ENCODE assay signal across 16 cellular contexts in genomic region chr3:185658943-185659342, GRCh38.
DNase-seq lines count a peak whose midpoint lies in the region; ATAC-seq, FAIRE-seq and TF ChIP-seq lines count a peak whose summit lies in the region.
"Had no signal": no experiment of that assay in that cellular context is flagged by ENCODE, and none has a peak within 500 bp of the region (broad histone marks: within the 10 kb centered on the region; RNA-seq: fewer than 3 reads in every experiment).

No MANE protein-coding gene starts in this region.

- BruUV-seq in endothelial cell of umbilical vein (replicated peaks; lab: Mats Ljungman, UMichigan), result no TSS peak

- in situ Hi-C loops in GM13976 (cut with MboI; ENCODE audit: low sequenced_read_pairs, unreplicated experiment), result no loop called here

- H2AFZ ChIP-seq in endothelial cell of umbilical vein (ENCODE audit: low read depth, low read length), result no peak overlapping the region
- H2AFZ ChIP-seq in osteoblast (ENCODE audit: low read length), result no peak overlapping the region
- no peak overlapping the region for H2AFZ ChIP-seq in MM.1S (ENCODE audit: low read length)

- H3K4me2 ChIP-seq in endothelial cell of umbilical vein (ENCODE audit: insufficient read depth, low read length) (peak overlapping the region; percentile 5), osteoblast (ENCODE audit: insufficient read depth, low read length) (peak overlapping the region; percentile 48), MM.1S (ENCODE audit: low read depth, low read length) (no peak overlapping the region)

- FAIRE-seq in endothelial cell of umbilical vein (lab: Jason Lieb, UNC), result no peak
- FAIRE-seq: colon had no signal

- CTCF ChIA-PET in endothelial cell of umbilical vein (lab: Charles Lee), result interaction anchor here (0.6 to 7.6 kb wide), 15 partner anchors 11 to 618 kb away, joined by 3 to 223 read pairs (median 8); no protein-coding TSS in a partner anchor

- TF ChIP-seq POLR2A in heart left ventricle (IDR thresholded peaks at IDR 0.05) (no peak), endothelial cell of umbilical vein (IDR thresholded peaks at IDR 0.05; ENCODE audit: low read depth, low read length) (no peak)

- H3K4me3 ChIP-seq in right atrium auricular region (no peak overlapping the region), heart left ventricle (no peak overlapping the region), endothelial cell of umbilical vein (replicated peaks in 1 of 3; ENCODE audit: insufficient read depth in 1 of 3, low read depth in 1 of 3, low read length in 3 of 3) (no peak overlapping the region), osteoblast (ENCODE audit: insufficient read depth, low read length) (no peak overlapping the region), MM.1S (ENCODE audit: low read length) (no peak overlapping the region)

- no peaks in the 10 kb centered on the region for H4K20me1 ChIP-seq in endothelial cell of umbilical vein (replicated peaks; ENCODE audit: control insufficient read depth, extremely low read depth, insufficient read depth, low read length)
- H4K20me1 ChIP-seq in osteoblast (ENCODE audit: insufficient read depth, low read length), result peaks cover 8% of the 10 kb centered on the region
- no peaks in the 10 kb centered on the region for H4K20me1 ChIP-seq in MM.1S (ENCODE audit: insufficient read depth, low read length)

- H3K9ac ChIP-seq in endothelial cell of umbilical vein (replicated peaks; ENCODE audit: extremely low read depth, insufficient read depth, low read length) (peak overlapping the region; percentile 23), MM.1S (ENCODE audit: low read length) (no peak overlapping the region)

- DNase-seq in right atrium auricular region (ENCODE audit: low spot score), result peak; percentile 59
- DNase-seq in heart left ventricle, result no peak
- no peak for DNase-seq in endothelial cell of umbilical vein (ENCODE audit: low read depth, low spot score)
- DNase-seq in osteoblast (ENCODE audit: insufficient read length, low spot score, missing footprints), result no peak
- no peak for DNase-seq in stimulated activated naive CD8-positive, alpha-beta T cell treated with anti-CD3 and anti-CD28 coated beads, Interleukin-15, Interleukin-2, amounts not matched to agents 100 U/mL and 50 U/mL, for 24 hours
- DNase-seq in MM.1S, result no peak
- no peak for DNase-seq in stimulated activated CD4-positive, alpha-beta T cell treated with anti-CD3 and anti-CD28 coated beads, Interleukin-2, amount 100 ng/mL, for 48 hours
- DNase-seq in GM13976 (ENCODE audit: low spot score), result no peak
- DNase-seq: activated CD8-positive, alpha-beta memory T cell treated with anti-CD3 and anti-CD28 coated beads, Interleukin-2, amount 10 ng/mL, durations not matched to agents 7 days and 5 days; activated naive CD8-positive, alpha-beta T cell treated with anti-CD3 and anti-CD28 coated beads for 36 hours; COR-L47; natural killer cell; NCI-H2081 treated with DMSO at 0.1 percent for 48 hours; SHP77; substantia nigra had no signal

- no peaks in the 10 kb centered on the region for H3K9me2 ChIP-seq in MM.1S (replicated peaks; ENCODE audit: insufficient read depth, low read length)

- no peaks in the 10 kb centered on the region for H3F3A ChIP-seq in MM.1S (ENCODE audit: insufficient read depth, low read length)

- WGBS in heart left ventricle, 4 donors, result 84 to 98% (median 90%) methylated on average over 1 of the region's 1 CpG

- intact Hi-C loops in heart left ventricle (cut with DNase I), result no loop called here
- intact Hi-C loops in endothelial cell of umbilical vein (cut with micrococcal nuclease), result loop anchor here (10.0 kb wide), 1 partner anchor 886 kb away; the partner anchor contains the start of gene CRYGS

- H3K9me3 ChIP-seq in right atrium auricular region, result no peaks in the 10 kb centered on the region
- H3K9me3 ChIP-seq in heart left ventricle, result no peaks in the 10 kb centered on the region
- no peaks in the 10 kb centered on the region for H3K9me3 ChIP-seq in endothelial cell of umbilical vein (replicated peaks; ENCODE audit: control insufficient read depth, insufficient read depth, low read length)
- no peaks in the 10 kb centered on the region for H3K9me3 ChIP-seq in osteoblast (ENCODE audit: low read depth, low read length)
- H3K9me3 ChIP-seq in MM.1S (replicated peaks; ENCODE audit: insufficient read depth, low read length), result no peaks in the 10 kb centered on the region

- TF ChIP-seq CTCF in right atrium auricular region (IDR thresholded peaks at IDR 0.05) (no peak), heart left ventricle (IDR thresholded peaks at IDR 0.05) (no peak), endothelial cell of umbilical vein (IDR thresholded peaks at IDR 0.05; ENCODE audit: extremely low read depth in 1 of 2, insufficient read depth in 1 of 2, low read depth in 1 of 2, low read length in 2 of 2) (no peak), osteoblast (IDR thresholded peaks at IDR 0.05; ENCODE audit: extremely low read depth, low read depth, low read length) (no peak), MM.1S (IDR thresholded peaks at IDR 0.05; ENCODE audit: low read length) (no peak), GM13976 (IDR thresholded peaks at IDR 0.05; ENCODE audit: borderline replicate concordance, control extremely low read depth, extremely low read depth, insufficient read depth, missing control alignments) (no peak)

- peaks cover 5% of the 10 kb centered on the region for H3K79me2 ChIP-seq in endothelial cell of umbilical vein (ENCODE audit: control insufficient read depth, insufficient read depth, low read length)
- H3K79me2 ChIP-seq in osteoblast (ENCODE audit: insufficient read depth, low read length), result peaks cover 4% of the 10 kb centered on the region
- H3K79me2 ChIP-seq in MM.1S (ENCODE audit: low read length), result no peaks in the 10 kb centered on the region

- H3K4me1 ChIP-seq in right atrium auricular region (peaks cover 0 to 46% of the 10 kb centered on the region in 2 donors), heart left ventricle (peaks cover 0 to 32% (median 5%) of the 10 kb centered on the region in 12 donors), endothelial cell of umbilical vein (ENCODE audit: control insufficient read depth, extremely low read depth, insufficient read depth, low read length) (peaks cover 55% of the 10 kb centered on the region), osteoblast (ENCODE audit: insufficient read depth, low read length) (peaks cover 52% of the 10 kb centered on the region), MM.1S (ENCODE audit: low read length) (peaks cover 4% of the 10 kb centered on the region; the same call in 1 of the 2 replicates)

- H3K27me3 ChIP-seq in right atrium auricular region (no peaks in the 10 kb centered on the region), heart left ventricle (no peaks in the 10 kb centered on the region), endothelial cell of umbilical vein (ENCODE audit: control insufficient read depth in 2 of 2, insufficient read depth in 2 of 2, low read length in 2 of 2) (no peaks in the 10 kb centered on the region), osteoblast (ENCODE audit: insufficient read depth, low read length) (no peaks in the 10 kb centered on the region), MM.1S (replicated peaks; ENCODE audit: insufficient read depth, low read length) (no peaks in the 10 kb centered on the region)

- dilution Hi-C loops in endothelial cell of umbilical vein (cut with MboI; ENCODE audit: extremely low pct_ligation_motif_present, low sequenced_read_pairs), result no loop called here

- no peaks in the 10 kb centered on the region for H3K36me3 ChIP-seq in right atrium auricular region
- H3K36me3 ChIP-seq in heart left ventricle, result no peaks in the 10 kb centered on the region
- H3K36me3 ChIP-seq in endothelial cell of umbilical vein (ENCODE audit: control insufficient read depth in 2 of 2, extremely low read depth in 1 of 2, insufficient read depth in 2 of 2, low read length in 2 of 2), result peaks cover 8 to 24% of the 10 kb centered on the region in 2 experiments
- H3K36me3 ChIP-seq in osteoblast (ENCODE audit: insufficient read depth, low read length), result peaks cover 31% of the 10 kb centered on the region
- no peaks in the 10 kb centered on the region for H3K36me3 ChIP-seq in MM.1S (replicated peaks; ENCODE audit: insufficient read depth, low read length)

- no peak for ATAC-seq in heart left ventricle
- no peak for ATAC-seq in stimulated activated naive CD8-positive, alpha-beta T cell treated with anti-CD3 and anti-CD28 coated beads, Interleukin-15, Interleukin-2, amounts not matched to agents 100 U/mL and 50 U/mL, for 24 hours
- ATAC-seq: activated CD8-positive, alpha-beta memory T cell treated with anti-CD3 and anti-CD28 coated beads, Interleukin-2, amount 10 ng/mL, durations not matched to agents 7 days and 5 days; natural killer cell had no signal

- POLR2A ChIA-PET in endothelial cell of umbilical vein (lab: Charles Lee), result interaction anchor here (0.6 to 1.1 kb wide), 2 partner anchors 155 to 279 kb away, joined by 3 to 5 read pairs; partner anchors contain the start of gene TRA2B

- H3K9me1 ChIP-seq in endothelial cell of umbilical vein (replicated peaks; ENCODE audit: control insufficient read depth, extremely low read depth, insufficient read depth, low read length), result no peaks in the 10 kb centered on the region

- H3K27ac ChIP-seq in right atrium auricular region, result peak overlapping the region; percentile 19 to 72
- peak overlapping the region in 3 of 12 donors; percentile 23 to 61 (median 34) for H3K27ac ChIP-seq in heart left ventricle
- peak overlapping the region; percentile 76 for H3K27ac ChIP-seq in endothelial cell of umbilical vein (ENCODE audit: insufficient read depth, low read depth, low read length)
- H3K27ac ChIP-seq in osteoblast (ENCODE audit: low read depth, low read length), result peak overlapping the region; percentile 91
- no peak overlapping the region for H3K27ac ChIP-seq in MM.1S (ENCODE audit: low read length)

TF ChIP-seq in endothelial cell of umbilical vein, 7 proteins besides CTCF, POLR2A, EP300 and RAD21:
- TF ChIP-seq JUN (IDR thresholded peaks at IDR 0.05; ENCODE audit: borderline replicate concordance, insufficient read depth, insufficient read length, low read depth), result no peak
- no peak for TF ChIP-seq MYC (IDR thresholded peaks at IDR 0.05; ENCODE audit: low read depth, low read length)
- TF ChIP-seq MAX (IDR thresholded peaks at IDR 0.05; ENCODE audit: insufficient read depth, insufficient read length), result no peak
- TF ChIP-seq FOS (IDR thresholded peaks at IDR 0.05; ENCODE audit: borderline replicate concordance, insufficient read depth, low read length), result no peak
- no peak for TF ChIP-seq GATA2 (IDR thresholded peaks at IDR 0.05; ENCODE audit: insufficient read depth, insufficient read length, low read depth, low read length)
TF ChIP-seq in endothelial cell of umbilical vein: peak in this region for 0.
